ENCODE assay signal across 8 cellular contexts in the genomic region with DNA sequence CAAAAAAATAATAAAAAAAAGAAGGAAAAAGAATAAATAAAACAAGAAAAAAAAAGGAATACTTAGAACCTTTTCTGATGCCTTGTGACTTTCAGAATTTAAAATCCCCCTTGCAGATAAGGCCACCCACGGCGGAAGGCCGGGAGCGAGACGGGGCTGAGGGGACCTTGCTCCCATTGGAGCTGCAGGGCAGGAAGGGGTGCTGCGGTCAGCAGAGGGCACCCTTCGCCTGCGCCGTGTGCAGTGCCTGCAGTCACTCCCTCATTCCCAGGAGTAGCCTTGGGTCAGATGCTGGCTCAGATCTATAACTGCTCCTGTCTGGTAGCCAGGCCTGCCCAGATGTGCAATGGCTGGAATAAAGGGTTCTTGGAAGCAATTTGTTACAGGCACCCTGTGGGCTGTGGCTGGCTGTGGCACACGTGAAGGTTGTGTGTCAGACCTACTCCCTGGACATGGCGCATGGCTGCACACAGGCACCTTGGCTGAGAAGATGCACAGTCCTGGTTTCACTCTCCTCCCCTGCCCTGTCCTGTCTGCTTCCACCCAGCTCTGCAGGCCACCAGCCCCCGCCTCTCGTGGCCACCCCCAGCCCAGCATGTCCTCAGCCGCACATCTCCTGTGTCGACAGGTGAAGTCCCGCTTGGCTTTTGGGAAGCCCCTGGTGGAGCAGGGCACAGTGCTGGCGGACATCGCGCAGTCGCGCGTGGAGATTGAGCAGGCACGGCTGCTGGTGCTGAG. TPM values are rescaled to one million over a fixed set of nuclear protein-coding genes. Genes with fewer than 3 reads are reported as not detected.
DNase-seq lines count a peak whose midpoint lies in the region; ATAC-seq and TF ChIP-seq lines count a peak whose summit lies in the region.

No MANE protein-coding gene starts in this region.

- no peaks in the 10 kb centered on the region for H3K9me3 ChIP-seq in BE2C
- no peaks in the 10 kb centered on the region for H3K9me3 ChIP-seq in HCT116 (ENCODE audit: control insufficient read depth in 1 of 2, insufficient read depth in 1 of 2, low read depth in 1 of 2, low read length in 2 of 2)

- TF ChIP-seq CTCF in BE2C (IDR thresholded peaks at IDR 0.05; ENCODE audit: low read depth, low read length) (peak; percentile 92), HCT116 (IDR thresholded peaks at IDR 0.05 in 2 of 3, conservative IDR thresholded peaks at IDR 0.05 in 1 of 3; ENCODE audit: borderline replicate concordance in 1 of 3, insufficient read depth in 1 of 3, low read depth in 2 of 3, low read length in 2 of 3) (peak; percentile 55 to 72 (median 61); a peak in 5 of 6 replicates), progenitor cell of endocrine pancreas (IDR thresholded peaks at IDR 0.05; ENCODE audit: unreplicated experiment) (peak; percentile 78)

- no peaks in the 10 kb centered on the region; the same call in 1 of the 2 replicates for H3K36me3 ChIP-seq in BE2C
- H3K36me3 ChIP-seq in HCT116 (ENCODE audit: control insufficient read depth in 1 of 2, insufficient read depth in 2 of 2, low read length in 2 of 2) = peaks cover 0 to 4% of the 10 kb centered on the region in 2 experiments; a peak in 1 of 4 replicates

- intact Hi-C loops in HCT116 (cut with micrococcal nuclease) = loop anchor here (1.0 kb wide), 1 partner anchor 60 kb away; no protein-coding TSS in a partner anchor

- BruUV-seq in HCT116 (replicated peaks; lab: Mats Ljungman, UMichigan) = no TSS peak

- no peaks in the 10 kb centered on the region for H3K9me3 Mint-ChIP-seq in progenitor cell of endocrine pancreas (ENCODE audit: low read depth)

- no peak overlapping the region for H3K27ac Mint-ChIP-seq in progenitor cell of endocrine pancreas

- H3K9ac ChIP-seq in HCT116 (ENCODE audit: low read length) = no peak overlapping the region

- peak; percentile 78 for TF ChIP-seq RAD21 in HCT116 (IDR thresholded peaks at IDR 0.05; ENCODE audit: low read depth)

- H3K4me3 ChIP-seq in BE2C (ENCODE audit: low read depth, low read length) (no peak overlapping the region), HCT116 (replicated peaks in 1 of 2; ENCODE audit: low read depth in 1 of 2, low read length in 2 of 2) (no peak overlapping the region)

- H2AFZ ChIP-seq in HCT116 (ENCODE audit: low read depth, low read length, poor library complexity, severe bottlenecking) = no peak overlapping the region

- no peak for TF ChIP-seq POLR2A in HCT116 (IDR thresholded peaks at IDR 0.05; ENCODE audit: borderline replicate concordance, extremely low read depth, insufficient read depth, insufficient read length)

- RAD21 ChIA-PET in HCT116 (lab: Charles Lee; ENCODE audit: low non-redundant PET in 1 of 2, low total read pairs in 2 of 2, uncharacterized antibody in 2 of 2, unreplicated experiment in 2 of 2) = interaction anchor here (0.8 to 1.0 kb wide), 4 partner anchors 59 to 63 kb away, joined by 3 to 5 read pairs (median 5); no protein-coding TSS in a partner anchor

- no peak overlapping the region for H3K4me3 Mint-ChIP-seq in progenitor cell of endocrine pancreas (ENCODE audit: low read depth)

- H3K27me3 Mint-ChIP-seq in progenitor cell of endocrine pancreas = no peaks in the 10 kb centered on the region

- H3K4me1 Mint-ChIP-seq in progenitor cell of endocrine pancreas (ENCODE audit: low read depth) = no peaks in the 10 kb centered on the region

- ATAC-seq in HCT116 (peak; percentile 97), HG02973 (IDR thresholded peaks at IDR 0.05; ENCODE audit: unreplicated experiment) (no peak), GM21528 (IDR thresholded peaks at IDR 0.05; ENCODE audit: low FRiP score, unreplicated experiment) (no peak)

- H3K4me1 ChIP-seq in BE2C (peaks cover 9% of the 10 kb centered on the region), HCT116 (ENCODE audit: control insufficient read depth in 1 of 2, insufficient read depth in 2 of 2, low read length in 2 of 2) (no peaks in the 10 kb centered on the region)

- DNase-seq in BE2C (peak; percentile 86), HCT116 (ENCODE audit: low read depth, low spot score) (peak; percentile 2), SW480 (ENCODE audit: low spot score) (peak; percentile 36), globus pallidus (ENCODE audit: low spot score) (peak; percentile 69), progenitor cell of endocrine pancreas (ENCODE audit: low spot score, unreplicated experiment) (peak; percentile 41), NCI-H1092 treated with DMSO at 0.1 percent for 48 hours (lab: John Stamatoyannopoulos, UW) (no peak)

- POLR2A ChIA-PET in HCT116 (lab: Charles Lee) = no interaction called here

- H3K27ac ChIP-seq in HCT116 (ENCODE audit: low read depth, low read length) = no peak overlapping the region

- CTCF ChIA-PET in HCT116 (lab: Charles Lee) = interaction anchor here (0.8 to 3.7 kb wide), 4 partner anchors 11 to 61 kb away, joined by 3 to 42 read pairs (median 4); no protein-coding TSS in a partner anchor

- no peaks in the 10 kb centered on the region for H4K20me1 ChIP-seq in HCT116 (ENCODE audit: insufficient read depth)

- H3K36me3 Mint-ChIP-seq in progenitor cell of endocrine pancreas (ENCODE audit: insufficient read depth) = peaks cover 2% of the 10 kb centered on the region

- H3K27me3 ChIP-seq in BE2C (no peaks in the 10 kb centered on the region), HCT116 (ENCODE audit: insufficient read depth, low read length) (no peaks in the 10 kb centered on the region)

- no peaks in the 10 kb centered on the region for H3K9me2 ChIP-seq in HCT116 (ENCODE audit: insufficient read depth)

- H3K79me2 ChIP-seq in HCT116 (ENCODE audit: insufficient read depth, low read length) = no peaks in the 10 kb centered on the region

- H3K4me2 ChIP-seq in HCT116 (ENCODE audit: low read length) = no peak overlapping the region

TF ChIP-seq in HCT116, 20 proteins besides CTCF, POLR2A, EP300 and RAD21:
- no peak for TF ChIP-seq SP1 (IDR thresholded peaks at IDR 0.05; ENCODE audit: low read depth)
- no peak for TF ChIP-seq TCF7L2 (IDR thresholded peaks at IDR 0.05; ENCODE audit: borderline replicate concordance, extremely low read depth, insufficient read depth, insufficient read length)
- no peak for TF ChIP-seq EZH2phosphoT487 (IDR thresholded peaks at IDR 0.05; ENCODE audit: borderline replicate concordance)
- no peak for TF ChIP-seq EGR1 (IDR thresholded peaks at IDR 0.05; ENCODE audit: low read depth)
- no peak for TF ChIP-seq JUND (IDR thresholded peaks at IDR 0.05)
- TF ChIP-seq FOSL1 (IDR thresholded peaks at IDR 0.05; ENCODE audit: low read depth) = no peak
- TF ChIP-seq, protein P1, sequence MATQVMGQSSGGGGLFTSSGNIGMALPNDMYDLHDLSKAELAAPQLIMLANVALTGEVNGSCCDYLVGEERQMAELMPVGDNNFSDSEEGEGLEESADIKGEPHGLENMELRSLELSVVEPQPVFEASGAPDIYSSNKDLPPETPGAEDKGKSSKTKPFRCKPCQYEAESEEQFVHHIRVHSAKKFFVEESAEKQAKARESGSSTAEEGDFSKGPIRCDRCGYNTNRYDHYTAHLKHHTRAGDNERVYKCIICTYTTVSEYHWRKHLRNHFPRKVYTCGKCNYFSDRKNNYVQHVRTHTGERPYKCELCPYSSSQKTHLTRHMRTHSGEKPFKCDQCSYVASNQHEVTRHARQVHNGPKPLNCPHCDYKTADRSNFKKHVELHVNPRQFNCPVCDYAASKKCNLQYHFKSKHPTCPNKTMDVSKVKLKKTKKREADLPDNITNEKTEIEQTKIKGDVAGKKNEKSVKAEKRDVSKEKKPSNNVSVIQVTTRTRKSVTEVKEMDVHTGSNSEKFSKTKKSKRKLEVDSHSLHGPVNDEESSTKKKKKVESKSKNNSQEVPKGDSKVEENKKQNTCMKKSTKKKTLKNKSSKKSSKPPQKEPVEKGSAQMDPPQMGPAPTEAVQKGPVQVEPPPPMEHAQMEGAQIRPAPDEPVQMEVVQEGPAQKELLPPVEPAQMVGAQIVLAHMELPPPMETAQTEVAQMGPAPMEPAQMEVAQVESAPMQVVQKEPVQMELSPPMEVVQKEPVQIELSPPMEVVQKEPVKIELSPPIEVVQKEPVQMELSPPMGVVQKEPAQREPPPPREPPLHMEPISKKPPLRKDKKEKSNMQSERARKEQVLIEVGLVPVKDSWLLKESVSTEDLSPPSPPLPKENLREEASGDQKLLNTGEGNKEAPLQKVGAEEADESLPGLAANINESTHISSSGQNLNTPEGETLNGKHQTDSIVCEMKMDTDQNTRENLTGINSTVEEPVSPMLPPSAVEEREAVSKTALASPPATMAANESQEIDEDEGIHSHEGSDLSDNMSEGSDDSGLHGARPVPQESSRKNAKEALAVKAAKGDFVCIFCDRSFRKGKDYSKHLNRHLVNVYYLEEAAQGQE (IDR thresholded peaks at IDR 0.05; ENCODE audit: low read depth) = no peak
- no peak for TF ChIP-seq SIN3A (IDR thresholded peaks at IDR 0.05; ENCODE audit: low read depth)
- TF ChIP-seq ZFX (IDR thresholded peaks at IDR 0.05) = no peak
- TF ChIP-seq SRF (IDR thresholded peaks at IDR 0.05; ENCODE audit: low read depth) = no peak

RNA-seq across cellular contexts. Expression of gene ALDH2, which starts 13.4 kb away (rescaled TPM):
- polyA plus RNA-seq in BE2C (2012; ENCODE audit: insufficient read depth, insufficient read length, low read depth) = 103 TPM
- 32.9 TPM for total RNA-seq in HCT116 (2021; ENCODE audit: unreplicated experiment)
- polyA plus RNA-seq in HCT116 (2012) = 44.6 and 54.0 TPM in 2 replicates
- 47.3 and 47.6 TPM in 2 replicates for total RNA-seq in progenitor cell of endocrine pancreas
